ENCODE assay signal across 1 cellular context in genomic region chr6:36605560-36606391, GRCh38.
TF ChIP-seq lines count a peak whose summit lies in the region.

No MANE protein-coding gene starts in this region.

TF ChIP-seq in WTC11, 78 proteins besides CTCF, POLR2A, EP300 and RAD21 (continued from another document):
- TF ChIP-seq ZNF512 (CRISPR knock-in tag; IDR thresholded peaks at IDR 0.05; ENCODE audit: borderline replicate concordance) (no peak), ZNF532 (CRISPR knock-in tag; IDR thresholded peaks at IDR 0.05; ENCODE audit: borderline replicate concordance) (peak; percentile 26; the same call in 1 of the 2 replicates)
